ENCODE assay signal across 22 cellular contexts in the genomic region with DNA sequence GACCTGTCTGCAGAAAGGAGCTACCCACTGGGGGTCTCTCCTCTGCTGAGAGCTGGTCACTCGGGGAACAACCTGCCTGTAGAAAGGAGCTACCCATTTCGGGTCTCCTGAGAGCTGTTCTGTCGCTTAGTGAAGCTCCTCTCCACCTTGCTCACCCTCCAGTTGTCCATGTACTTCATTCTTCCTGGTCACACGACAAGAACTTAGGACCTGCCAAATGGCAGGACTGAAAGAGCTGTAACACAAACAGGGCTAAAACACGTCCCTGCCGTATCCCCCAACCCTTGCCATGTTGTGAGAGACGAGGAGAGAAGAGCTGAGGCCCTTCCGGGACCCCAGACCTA. TPM values are rescaled to one million over a fixed set of nuclear protein-coding genes. Genes with fewer than 3 reads are reported as not detected.
"Had no signal": no experiment of that assay in that cellular context is flagged by ENCODE, and none has a peak within 500 bp of the region (broad histone marks: within the 10 kb centered on the region; RNA-seq: fewer than 3 reads in every experiment).

No MANE protein-coding gene starts in this region.

- H3K27me3 ChIP-seq: pancreas, thyroid gland, upper lobe of right lung had no signal

- H3K4me1 ChIP-seq: foreskin keratinocyte, heart right ventricle, pancreas, prostate gland, thyroid gland, upper lobe of right lung had no signal

- H3K4me3 ChIP-seq: heart right ventricle, prostate gland, smooth muscle cell, thyroid gland, upper lobe of right lung had no signal

- ATAC-seq: naive thymus-derived CD8-positive, alpha-beta T cell; stimulated activated memory B cell treated with anti-CD40 and anti-IgM and Interleukin-4, amounts not matched to agents 10 μg/mL and 1 μg/mL and 100 μg/mL, for 72 hours; stimulated activated naive CD8-positive, alpha-beta T cell treated with anti-CD3 and anti-CD28 coated beads, Interleukin-15, amount 100 ng/mL, for 72 hours had no signal

- H3K4me2 ChIP-seq: smooth muscle cell had no signal

- H3K9me3 ChIP-seq: heart right ventricle, pancreas, prostate gland, thyroid gland, upper lobe of right lung had no signal

- FAIRE-seq: pancreas had no signal

- H3K27ac ChIP-seq: foreskin keratinocyte, heart right ventricle, pancreas, prostate gland, thyroid gland, upper lobe of right lung had no signal

- H3K36me3 ChIP-seq: heart right ventricle, pancreas, prostate gland, thyroid gland, upper lobe of right lung had no signal

- DNase-seq: activated CD4-positive, alpha-beta T cell treated with anti-CD3 and anti-CD28 coated beads for 1 hour; activated CD4-positive, alpha-beta T cell treated with anti-CD3 and anti-CD28 coated beads, Interleukin-2, amount 50 U/mL, for 1 hour; activated gamma-delta T cell treated with Interleukin-2 at 50 U/mL for 16 hours; activated T-cell treated with anti-CD3 and anti-CD28 coated beads, Interleukin-2, amount 50 U/mL, for 4 hours; amygdala; central memory CD4-positive, alpha-beta T cell; foreskin keratinocyte; midbrain; nucleus accumbens; stimulated activated CD4-positive, alpha-beta T cell treated with anti-CD3 and anti-CD28 coated beads, Interleukin-4, amount 100 ng/mL, for 4 hours; stimulated activated CD8-positive, alpha-beta memory T cell treated with anti-CD3 and anti-CD28 coated beads, Interleukin-4, amount 100 ng/mL, for 48 hours; stimulated activated naive CD8-positive, alpha-beta T cell treated with anti-CD3 and anti-CD28 coated beads, Interleukin-15, amount 100 ng/mL, for 72 hours; T-helper 2 cell; thyroid gland; upper lobe of right lung had no signal

RNA-seq across cellular contexts. Expression of a gene that starts 42.2 kb away (rescaled TPM):
- total RNA-seq: heart right ventricle; naive thymus-derived CD8-positive, alpha-beta T cell; neural crest cell had no signal
- polyA plus RNA-seq: heart right ventricle; naive thymus-derived CD8-positive, alpha-beta T cell had no signal
